In genomic region chr12:89405626-89406342, GRCh38 we compare ENCODE assay signal across 19 cellular contexts.
"Had no signal": no experiment of that assay in that cellular context is flagged by ENCODE, and none has a peak within 500 bp of the region (broad histone marks: within the 10 kb centered on the region; RNA-seq: fewer than 3 reads in every experiment).

No MANE protein-coding gene starts in this region.

- DNase-seq: dorsolateral prefrontal cortex; effector CD4-positive, alpha-beta T cell; foreskin fibroblast; gastrocnemius medialis; mesendoderm; midbrain; naive thymus-derived CD4-positive, alpha-beta T cell; nucleus accumbens; posterior cingulate gyrus; psoas muscle; right cardiac atrium; spleen; stimulated activated naive B cell treated with anti-CD40 and anti-IgM and Interleukin-4, amounts not matched to agents 10 μg/mL and 1 μg/mL and 100 μg/mL, for 72 hours had no signal

- ATAC-seq: gastrocnemius medialis; naive thymus-derived CD4-positive, alpha-beta T cell; psoas muscle; right cardiac atrium; stimulated activated naive B cell treated with anti-CD40 and anti-IgM and Interleukin-4, amounts not matched to agents 10 μg/mL and 1 μg/mL and 100 μg/mL, for 72 hours had no signal

- H3K4me3 ChIP-seq: dorsolateral prefrontal cortex, gastrocnemius medialis, psoas muscle, skin epidermis, spleen, thoracic aorta, tibial nerve, vagina had no signal

- FAIRE-seq: colon, keratinocyte had no signal

- H3K27me3 ChIP-seq: dorsolateral prefrontal cortex, gastrocnemius medialis, spleen, tibial nerve, vagina had no signal

- H3K4me1 ChIP-seq: gastrocnemius medialis, psoas muscle, spleen, tibial nerve, vagina had no signal

- H3K36me3 ChIP-seq: gastrocnemius medialis, spleen, thoracic aorta, tibial nerve, vagina had no signal

- H3K27ac ChIP-seq: dorsolateral prefrontal cortex, gastrocnemius medialis, psoas muscle, skin epidermis, spleen, thoracic aorta, tibial nerve, vagina had no signal

- H3K9me3 ChIP-seq: gastrocnemius medialis, psoas muscle, spleen, thoracic aorta, tibial nerve, vagina had no signal
